In the genomic region with DNA sequence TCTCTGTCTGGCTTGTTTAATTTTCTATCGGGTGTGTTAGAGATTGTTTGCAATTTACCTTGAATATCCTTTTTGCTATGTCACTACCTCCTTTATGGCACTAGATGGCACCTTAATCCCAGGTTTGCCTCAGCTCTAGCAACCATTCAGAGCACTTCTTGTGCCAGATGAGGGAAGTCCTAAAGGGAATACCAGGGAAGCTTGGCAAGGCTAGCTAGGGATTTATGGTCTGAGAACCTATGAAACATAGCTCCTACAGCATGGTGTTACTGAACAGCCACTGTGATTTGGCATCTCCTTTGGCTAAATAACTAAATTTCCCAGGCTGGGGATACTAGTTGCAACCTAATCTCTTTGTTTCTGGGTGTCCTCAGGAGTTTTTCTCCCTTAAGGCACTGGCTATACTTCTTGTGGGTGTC, we compare ENCODE assay signal across 1 cellular context.
TF ChIP-seq lines count a peak whose summit lies in the region.

No MANE protein-coding gene starts in this region.

TF ChIP-seq in GM23338, 12 proteins besides CTCF, POLR2A, EP300 and RAD21 (continued from another document):
- TF ChIP-seq ZNF462 (CRISPR knock-in tag; IDR thresholded peaks at IDR 0.05) (no peak), ZNF114 (CRISPR knock-in tag; IDR thresholded peaks at IDR 0.05) (no peak), ZNF331 (CRISPR knock-in tag; IDR thresholded peaks at IDR 0.05; ENCODE audit: low read depth) (no peak)
- TF ChIP-seq, protein P1, sequence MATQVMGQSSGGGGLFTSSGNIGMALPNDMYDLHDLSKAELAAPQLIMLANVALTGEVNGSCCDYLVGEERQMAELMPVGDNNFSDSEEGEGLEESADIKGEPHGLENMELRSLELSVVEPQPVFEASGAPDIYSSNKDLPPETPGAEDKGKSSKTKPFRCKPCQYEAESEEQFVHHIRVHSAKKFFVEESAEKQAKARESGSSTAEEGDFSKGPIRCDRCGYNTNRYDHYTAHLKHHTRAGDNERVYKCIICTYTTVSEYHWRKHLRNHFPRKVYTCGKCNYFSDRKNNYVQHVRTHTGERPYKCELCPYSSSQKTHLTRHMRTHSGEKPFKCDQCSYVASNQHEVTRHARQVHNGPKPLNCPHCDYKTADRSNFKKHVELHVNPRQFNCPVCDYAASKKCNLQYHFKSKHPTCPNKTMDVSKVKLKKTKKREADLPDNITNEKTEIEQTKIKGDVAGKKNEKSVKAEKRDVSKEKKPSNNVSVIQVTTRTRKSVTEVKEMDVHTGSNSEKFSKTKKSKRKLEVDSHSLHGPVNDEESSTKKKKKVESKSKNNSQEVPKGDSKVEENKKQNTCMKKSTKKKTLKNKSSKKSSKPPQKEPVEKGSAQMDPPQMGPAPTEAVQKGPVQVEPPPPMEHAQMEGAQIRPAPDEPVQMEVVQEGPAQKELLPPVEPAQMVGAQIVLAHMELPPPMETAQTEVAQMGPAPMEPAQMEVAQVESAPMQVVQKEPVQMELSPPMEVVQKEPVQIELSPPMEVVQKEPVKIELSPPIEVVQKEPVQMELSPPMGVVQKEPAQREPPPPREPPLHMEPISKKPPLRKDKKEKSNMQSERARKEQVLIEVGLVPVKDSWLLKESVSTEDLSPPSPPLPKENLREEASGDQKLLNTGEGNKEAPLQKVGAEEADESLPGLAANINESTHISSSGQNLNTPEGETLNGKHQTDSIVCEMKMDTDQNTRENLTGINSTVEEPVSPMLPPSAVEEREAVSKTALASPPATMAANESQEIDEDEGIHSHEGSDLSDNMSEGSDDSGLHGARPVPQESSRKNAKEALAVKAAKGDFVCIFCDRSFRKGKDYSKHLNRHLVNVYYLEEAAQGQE (IDR thresholded peaks at IDR 0.05; ENCODE audit: unreplicated experiment): no peak
